ENCODE assay signal across 8 cellular contexts in genomic region chr2:169585673-169586072, GRCh38. TPM values are rescaled to one million over a fixed set of nuclear protein-coding genes. Genes with fewer than 3 reads are reported as not detected.
DNase-seq lines count a peak whose midpoint lies in the region; ATAC-seq and TF ChIP-seq lines count a peak whose summit lies in the region.

No MANE protein-coding gene starts in this region.

- H3K4me1 ChIP-seq in effector memory CD4-positive, alpha-beta T cell (ENCODE audit: control insufficient read depth, insufficient read depth, low read length, poor library complexity, severe bottlenecking) = peaks cover 7% of the 10 kb centered on the region

- no peak for ATAC-seq in GM21526 (IDR thresholded peaks at IDR 0.05; ENCODE audit: low FRiP score, unreplicated experiment)
- ATAC-seq in activated CD4-positive, CD25-positive, alpha-beta regulatory T cell treated with anti-CD3 and anti-CD28 coated beads, Interleukin-2, amount 50 U/mL, for 24 hours = no peak

- TF ChIP-seq CTCF in CD14-positive monocyte (IDR thresholded peaks at IDR 0.05) (no peak), NB4 (IDR thresholded peaks at IDR 0.05; ENCODE audit: low read depth, low read length) (no peak), neural cell (IDR thresholded peaks at IDR 0.05; ENCODE audit: poor library complexity, severe bottlenecking) (no peak)

- peaks cover 2 to 3% of the 10 kb centered on the region in 2 donors for H3K36me3 Mint-ChIP-seq in CD14-positive monocyte

- H3K36me3 ChIP-seq in effector memory CD4-positive, alpha-beta T cell (ENCODE audit: control insufficient read depth, insufficient read depth, low read length) = no peaks in the 10 kb centered on the region
- H3K36me3 ChIP-seq in neural cell (ENCODE audit: insufficient read depth, low read length) = no peaks in the 10 kb centered on the region

- H3K4me3 Mint-ChIP-seq in CD14-positive monocyte = peak overlapping the region; percentile 98 to 99

- TF ChIP-seq POLR2A in NB4 (IDR thresholded peaks at IDR 0.05; ENCODE audit: extremely low read depth, insufficient read length) = no peak

- no peak for TF ChIP-seq RAD21 in neural cell (conservative IDR thresholded peaks at IDR 0.05)

- TF ChIP-seq EP300 in neural cell (conservative IDR thresholded peaks at IDR 0.05; ENCODE audit: poor library complexity, severe bottlenecking) = no peak

- H2AFZ ChIP-seq in neural cell (ENCODE audit: low read depth, low read length) = no peak overlapping the region

- peaks cover 0 to 9% (median 0%) of the 10 kb centered on the region in 7 donors for H3K9me3 Mint-ChIP-seq in CD14-positive monocyte

- H3K9me3 ChIP-seq in effector memory CD4-positive, alpha-beta T cell (ENCODE audit: control insufficient read depth, low read length) = no peaks in the 10 kb centered on the region
- no peaks in the 10 kb centered on the region for H3K9me3 ChIP-seq in neural cell (ENCODE audit: low read length)

- DNase-seq in CD14-positive monocyte (ENCODE audit: low spot score) (no peak), NB4 (ENCODE audit: low read depth) (no peak), NCI-H526 treated with DMSO at 0.1 percent for 48 hours (lab: John Stamatoyannopoulos, UW) (no peak), SW480 (ENCODE audit: low spot score) (no peak)
- no peak for DNase-seq in effector memory CD4-positive, alpha-beta T cell

- peaks cover 49% of the 10 kb centered on the region for H3K79me2 ChIP-seq in neural cell (replicated peaks; ENCODE audit: insufficient read depth, low read length)

- H3K27ac Mint-ChIP-seq in CD14-positive monocyte = peak overlapping the region; percentile 99 to 100 (median 100)

- H3K27me3 Mint-ChIP-seq in CD14-positive monocyte (ENCODE audit: low read depth in 3 of 3) = no peaks in the 10 kb centered on the region

- intact Hi-C loops in CD14-positive monocyte (cut with micrococcal nuclease) = loop anchor here (10.0 kb wide), 2 partner anchors 109 to 239 kb away; partner anchors contain the start of genes CFAP210 (in 2 of the 2), PHOSPHO2 (in 2 of the 2), METTL5 (in 1 of the 2) and UBR3 (in 1 of the 2)

- peaks cover 41% of the 10 kb centered on the region for H3K4me1 Mint-ChIP-seq in CD14-positive monocyte

- H3K9ac ChIP-seq in neural cell (ENCODE audit: low read length) = peak overlapping the region; percentile 93

- no peaks in the 10 kb centered on the region for H3K9me2 ChIP-seq in neural cell (ENCODE audit: insufficient read depth, low read length)

- H3K27me3 ChIP-seq in effector memory CD4-positive, alpha-beta T cell (replicated peaks; ENCODE audit: control insufficient read depth, insufficient read depth, low read length, poor library complexity, severe bottlenecking) = no peaks in the 10 kb centered on the region
- H3K27me3 ChIP-seq in neural cell (ENCODE audit: insufficient read depth, low read depth, low read length) = no peaks in the 10 kb centered on the region

- peak overlapping the region; percentile 98 for H3K27ac ChIP-seq in effector memory CD4-positive, alpha-beta T cell (ENCODE audit: insufficient read depth, low read length, poor library complexity, severe bottlenecking)
- H3K27ac ChIP-seq in neural cell (ENCODE audit: low read length) = peak overlapping the region; percentile 95

- no peaks in the 10 kb centered on the region for H3F3A ChIP-seq in neural cell (ENCODE audit: insufficient read depth, low read length, poor library complexity, severe bottlenecking)

- H3K4me2 ChIP-seq in neural cell (ENCODE audit: low read length) = peak overlapping the region; percentile 80

- H4K20me1 ChIP-seq in neural cell (ENCODE audit: insufficient read depth) = no peaks in the 10 kb centered on the region

- H3K4me3 ChIP-seq in NB4 (ENCODE audit: low read depth, low read length) (peak overlapping the region; percentile 78), neural cell (ENCODE audit: low read length) (peak overlapping the region; percentile 89)
- H3K4me3 ChIP-seq in effector memory CD4-positive, alpha-beta T cell (ENCODE audit: insufficient read depth, low read depth, low read length, poor library complexity, severe bottlenecking) = peak overlapping the region; percentile 90

TF ChIP-seq in neural cell, 6 proteins besides CTCF, POLR2A, EP300 and RAD21:
- no peak for TF ChIP-seq REST (IDR thresholded peaks at IDR 0.05; ENCODE audit: borderline replicate concordance)
- no peak for TF ChIP-seq TAF1 (IDR thresholded peaks at IDR 0.05; ENCODE audit: low read depth)
- no peak for TF ChIP-seq MXI1 (conservative IDR thresholded peaks at IDR 0.05; ENCODE audit: poor library complexity, severe bottlenecking)
- TF ChIP-seq SMC3 (conservative IDR thresholded peaks at IDR 0.05; ENCODE audit: poor library complexity) = no peak
- TF ChIP-seq POLR2AphosphoS5 (IDR thresholded peaks at IDR 0.05) = no peak
- TF ChIP-seq EZH2 (IDR thresholded peaks at IDR 0.05; ENCODE audit: borderline replicate concordance, insufficient read depth, low read length, poor library complexity, severe bottlenecking) = no peak

RNA-seq across cellular contexts. Expression of gene PPIG, which starts 1.5 kb away (rescaled TPM):
- 10 to 100 TPM; 21.0 to 34.4 TPM for polyA plus RNA-seq in CD14-positive monocyte
- 28.7 and 45.0 TPM in 2 replicates for polyA plus RNA-seq in neural cell
- polyA minus RNA-seq in neural cell = 61.8 and 80.2 TPM in 2 replicates

RNA-seq across cellular contexts. Expression of gene FASTKD1, which starts 12.0 kb away (rescaled TPM):
- polyA plus RNA-seq in CD14-positive monocyte (10 to 100 TPM in 1 of 2 donors, 1 to 10 TPM in 1; 9.1 to 14.3 TPM), neural cell (50.3 and 69.6 TPM in 2 replicates)
- 75.8 and 77.2 TPM in 2 replicates for polyA minus RNA-seq in neural cell
